2 cellular contexts compared by ENCODE assay signal in the genomic region with DNA sequence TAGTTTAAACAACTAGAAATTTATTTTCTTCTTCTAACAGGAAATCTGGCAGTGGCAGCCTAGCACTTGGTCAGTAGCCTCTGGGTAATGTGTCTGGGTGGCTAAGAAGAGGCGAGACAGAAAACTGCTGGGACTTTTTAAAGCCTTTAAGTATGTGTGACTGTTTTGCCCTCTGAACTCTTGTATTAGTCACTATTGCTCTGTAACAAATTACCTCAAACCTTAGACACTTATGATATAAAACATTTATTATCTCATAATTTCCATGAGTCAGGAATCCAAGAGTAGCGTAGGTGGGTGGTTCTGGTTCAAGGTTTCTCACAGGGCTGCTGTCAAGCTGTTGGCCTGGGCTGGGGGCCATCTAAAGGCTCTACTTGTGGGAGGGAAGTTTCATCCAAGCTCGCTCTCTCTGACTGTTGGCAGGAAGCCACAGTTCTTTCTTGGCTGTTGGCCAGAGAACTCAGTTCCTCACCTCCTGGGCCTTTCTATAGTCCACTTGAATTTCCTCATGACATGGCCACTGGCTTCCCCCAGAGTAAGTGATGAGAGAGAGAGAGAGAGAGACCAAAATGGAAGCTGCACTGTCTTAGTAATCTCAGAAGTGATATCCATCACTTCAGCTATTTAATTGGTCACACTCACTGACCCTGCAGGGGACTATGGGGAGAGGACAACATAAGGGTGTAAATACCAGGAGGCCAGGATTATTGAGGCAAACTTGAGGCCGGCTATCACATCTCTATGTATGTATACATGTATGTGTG.
A peak's percentile ranks its signal among the peaks of the same experiment; 100 is the strongest.
TF ChIP-seq lines count a peak whose summit lies in the region.

No MANE protein-coding gene starts in this region.

TF ChIP-seq in IMR-90, 13 proteins besides CTCF, POLR2A, EP300 and RAD21 (continued from another document):
- TF ChIP-seq ELK1 (IDR thresholded peaks at IDR 0.05; ENCODE audit: borderline replicate concordance, low read depth, low read length) (no peak), USF2 (IDR thresholded peaks at IDR 0.05; ENCODE audit: low read depth, low read length) (no peak), SMC3 (IDR thresholded peaks at IDR 0.05; ENCODE audit: low read depth, low read length) (no peak), RCOR1 (IDR thresholded peaks at IDR 0.05; ENCODE audit: insufficient replicate concordance, low read length) (no peak), BHLHE40 (IDR thresholded peaks at IDR 0.05; ENCODE audit: low read depth, low read length) (peak; percentile 13; the same call in 1 of the 2 replicates), CHD1 (IDR thresholded peaks at IDR 0.05; ENCODE audit: low read depth, low read length) (0 out of 2 replicates have a peak, but pooled peaks have one; percentile 49), FOS (IDR thresholded peaks at IDR 0.05; ENCODE audit: low read depth, low read length) (peak; percentile 94), MXI1 (IDR thresholded peaks at IDR 0.05; ENCODE audit: borderline replicate concordance, low read depth, low read length) (no peak)

TF ChIP-seq in SK-N-SH treated with all-trans-retinoic acid at 6 μM for 48 hours, 23 proteins besides CTCF, POLR2A, EP300 and RAD21 (continued from another document):
- TF ChIP-seq PATZ1 (CRISPR knock-in tag; IDR thresholded peaks at IDR 0.05; ENCODE audit: borderline replicate concordance) (peak; percentile 44; the same call in 1 of the 2 replicates), TCF4 (CRISPR knock-in tag; IDR thresholded peaks at IDR 0.05; ENCODE audit: borderline replicate concordance) (no peak), ZC3H10 (CRISPR knock-in tag; IDR thresholded peaks at IDR 0.05) (peak; percentile 40; the same call in 1 of the 2 replicates), ARNTL (CRISPR knock-in tag; IDR thresholded peaks at IDR 0.05; ENCODE audit: borderline replicate concordance, low read depth) (no peak), ZNF8 (CRISPR knock-in tag; IDR thresholded peaks at IDR 0.05) (no peak), ZNF70 (CRISPR knock-in tag; IDR thresholded peaks at IDR 0.05) (no peak), CSRNP3 (CRISPR knock-in tag; IDR thresholded peaks at IDR 0.05) (no peak), TOX (CRISPR knock-in tag; IDR thresholded peaks at IDR 0.05; ENCODE audit: borderline replicate concordance) (no peak; the same call in 1 of the 2 replicates), ZNF565 (CRISPR knock-in tag; conservative IDR thresholded peaks at IDR 0.05; ENCODE audit: low read depth) (no peak), OSR1 (CRISPR knock-in tag; IDR thresholded peaks at IDR 0.05) (no peak), SNAI2 (CRISPR knock-in tag; IDR thresholded peaks at IDR 0.05) (peak; percentile 89; the same call in 1 of the 2 replicates), RARB (CRISPR knock-in tag; IDR thresholded peaks at IDR 0.05) (peak; percentile 39; the same call in 1 of the 2 replicates), ZFP3 (CRISPR knock-in tag; IDR thresholded peaks at IDR 0.05) (peak; percentile 89), PPARA (CRISPR knock-in tag; IDR thresholded peaks at IDR 0.05; ENCODE audit: borderline replicate concordance) (no peak), ISL1 (CRISPR knock-in tag; IDR thresholded peaks at IDR 0.05) (peak; percentile 78)
- TF ChIP-seq, protein P1, sequence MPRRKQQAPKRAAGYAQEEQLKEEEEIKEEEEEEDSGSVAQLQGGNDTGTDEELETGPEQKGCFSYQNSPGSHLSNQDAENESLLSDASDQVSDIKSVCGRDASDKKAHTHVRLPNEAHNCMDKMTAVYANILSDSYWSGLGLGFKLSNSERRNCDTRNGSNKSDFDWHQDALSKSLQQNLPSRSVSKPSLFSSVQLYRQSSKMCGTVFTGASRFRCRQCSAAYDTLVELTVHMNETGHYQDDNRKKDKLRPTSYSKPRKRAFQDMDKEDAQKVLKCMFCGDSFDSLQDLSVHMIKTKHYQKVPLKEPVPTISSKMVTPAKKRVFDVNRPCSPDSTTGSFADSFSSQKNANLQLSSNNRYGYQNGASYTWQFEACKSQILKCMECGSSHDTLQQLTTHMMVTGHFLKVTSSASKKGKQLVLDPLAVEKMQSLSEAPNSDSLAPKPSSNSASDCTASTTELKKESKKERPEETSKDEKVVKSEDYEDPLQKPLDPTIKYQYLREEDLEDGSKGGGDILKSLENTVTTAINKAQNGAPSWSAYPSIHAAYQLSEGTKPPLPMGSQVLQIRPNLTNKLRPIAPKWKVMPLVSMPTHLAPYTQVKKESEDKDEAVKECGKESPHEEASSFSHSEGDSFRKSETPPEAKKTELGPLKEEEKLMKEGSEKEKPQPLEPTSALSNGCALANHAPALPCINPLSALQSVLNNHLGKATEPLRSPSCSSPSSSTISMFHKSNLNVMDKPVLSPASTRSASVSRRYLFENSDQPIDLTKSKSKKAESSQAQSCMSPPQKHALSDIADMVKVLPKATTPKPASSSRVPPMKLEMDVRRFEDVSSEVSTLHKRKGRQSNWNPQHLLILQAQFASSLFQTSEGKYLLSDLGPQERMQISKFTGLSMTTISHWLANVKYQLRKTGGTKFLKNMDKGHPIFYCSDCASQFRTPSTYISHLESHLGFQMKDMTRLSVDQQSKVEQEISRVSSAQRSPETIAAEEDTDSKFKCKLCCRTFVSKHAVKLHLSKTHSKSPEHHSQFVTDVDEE (CRISPR knock-in tag; IDR thresholded peaks at IDR 0.05), result 0 out of 2 replicates have a peak, but pooled peaks have one; percentile 14
- TF ChIP-seq, protein P2, sequence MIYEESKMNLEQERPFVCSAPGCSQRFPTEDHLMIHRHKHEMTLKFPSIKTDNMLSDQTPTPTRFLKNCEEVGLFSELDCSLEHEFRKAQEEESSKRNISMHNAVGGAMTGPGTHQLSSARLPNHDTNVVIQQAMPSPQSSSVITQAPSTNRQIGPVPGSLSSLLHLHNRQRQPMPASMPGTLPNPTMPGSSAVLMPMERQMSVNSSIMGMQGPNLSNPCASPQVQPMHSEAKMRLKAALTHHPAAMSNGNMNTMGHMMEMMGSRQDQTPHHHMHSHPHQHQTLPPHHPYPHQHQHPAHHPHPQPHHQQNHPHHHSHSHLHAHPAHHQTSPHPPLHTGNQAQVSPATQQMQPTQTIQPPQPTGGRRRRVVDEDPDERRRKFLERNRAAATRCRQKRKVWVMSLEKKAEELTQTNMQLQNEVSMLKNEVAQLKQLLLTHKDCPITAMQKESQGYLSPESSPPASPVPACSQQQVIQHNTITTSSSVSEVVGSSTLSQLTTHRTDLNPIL (CRISPR knock-in tag; IDR thresholded peaks at IDR 0.05; ENCODE audit: low read depth), result peak; percentile 58
